30 cellular contexts compared by ENCODE assay signal in genomic region chr10:58180633-58181032, GRCh38.
DNase-seq lines count a peak whose midpoint lies in the region; ATAC-seq, FAIRE-seq and TF ChIP-seq lines count a peak whose summit lies in the region.
"Had no signal": no experiment of that assay in that cellular context is flagged by ENCODE, and none has a peak within 500 bp of the region (broad histone marks: within the 10 kb centered on the region; RNA-seq: fewer than 3 reads in every experiment).

No MANE protein-coding gene starts in this region.

- 79 to 88% methylated on average over 6 of the region's 6 CpGs for WGBS in GM23248 (ENCODE audit: low coverage in 1 of 2, low lambda C conversion rate in 2 of 2, missing lambda C conversion rate in 2 of 2), 2 experiments
- WGBS in spleen, 5 donors, result 61 to 82% (median 71%) methylated on average over 6 of the region's 6 CpGs

- H3K4me1 ChIP-seq in GM23248 (ENCODE audit: insufficient read depth) (no peaks in the 10 kb centered on the region), RWPE2 (ENCODE audit: insufficient read depth, poor library complexity, severe bottlenecking) (peaks cover 8% of the 10 kb centered on the region), keratinocyte (ENCODE audit: control insufficient read depth, extremely low read depth, insufficient read depth, low read length) (peaks cover 26% of the 10 kb centered on the region), spleen (no peaks in the 10 kb centered on the region)

- dilution Hi-C loops in keratinocyte (cut with MboI; ENCODE audit: extremely low pct_ligation_motif_present, low sequenced_read_pairs), result no loop called here

- H3K9me1 ChIP-seq in keratinocyte (ENCODE audit: control insufficient read depth, extremely low read depth, insufficient read depth, low read length), result no peaks in the 10 kb centered on the region

- H3K9ac ChIP-seq in GM23248 (no peak overlapping the region), keratinocyte (ENCODE audit: control insufficient read depth, extremely low read depth, insufficient read depth, low read length) (no peak overlapping the region)

- H3K4me2 ChIP-seq in GM23248 (ENCODE audit: unreplicated experiment) (no peak overlapping the region), keratinocyte (ENCODE audit: control insufficient read depth, extremely low read depth, insufficient read depth, low read depth, low read length) (peak overlapping the region; percentile 35)
- H3K4me2 ChIP-seq: hepatocyte had no signal

- H2AFZ ChIP-seq in GM23248 (no peak overlapping the region), keratinocyte (ENCODE audit: control insufficient read depth, low read length) (peak overlapping the region; percentile 19)
- H2AFZ ChIP-seq: hepatocyte had no signal

- peak; percentile 16 for DNase-seq in GM23248
- no peak for DNase-seq in RWPE2 (ENCODE audit: low spot score)
- DNase-seq in bronchial epithelial cell (ENCODE audit: low read depth), result peak; percentile 69
- DNase-seq in keratinocyte (ENCODE audit: low read depth, low spot score), result no peak
- DNase-seq in activated naive CD4-positive, alpha-beta T cell (lab: John Stamatoyannopoulos, UW), result no peak
- DNase-seq in spleen, result no peak
- DNase-seq in RKO (ENCODE audit: low spot score), result no peak
- DNase-seq: ACHN; activated CD4-positive, alpha-beta T cell treated with anti-CD3 and anti-CD28 coated beads for 36 hours; activated CD8-positive, alpha-beta memory T cell treated with anti-CD3 and anti-CD28 coated beads, Interleukin-2, amount 50 U/mL, for 48 hours; activated CD8-positive, alpha-beta T cell treated with anti-CD3 and anti-CD28 coated beads for 36 hours; anterior cingulate cortex; caudate nucleus; dermis blood vessel endothelial cell; left cardiac atrium; NCI-H1092 treated with DMSO at 0.1 percent for 48 hours; NCI-H187 treated with DMSO at 0.1 percent for 48 hours; NCI-H2171 treated with DMSO at 0.1 percent for 48 hours; NCI-H524 treated with DMSO at 0.1 percent for 48 hours; occipital lobe; SHP77; stimulated activated naive CD4-positive, alpha-beta T cell had no signal

- ATAC-seq in RWPE2 (ENCODE audit: low read depth), result peak; percentile 72
- no peak for ATAC-seq in GM21529 (IDR thresholded peaks at IDR 0.05; ENCODE audit: unreplicated experiment)
- ATAC-seq: activated CD4-positive, alpha-beta T cell treated with anti-CD3 and anti-CD28 coated beads for 36 hours; activated CD8-positive, alpha-beta T cell treated with anti-CD3 and anti-CD28 coated beads for 36 hours; activated naive CD4-positive, alpha-beta T cell treated with anti-CD3 and anti-CD28 coated beads, Interleukin-2, amount 50 U/mL, for 72 hours; gastroesophageal sphincter; left cardiac atrium; natural killer cell treated with Interleukin-12 subunit alpha and Interleukin-12 subunit beta and Interleukin-15 and Interleukin-18, amount 100 ng/mL, for 72 hours had no signal

- H3K36me3 ChIP-seq in GM23248 (ENCODE audit: low read depth) (no peaks in the 10 kb centered on the region), RWPE2 (ENCODE audit: low read depth) (no peaks in the 10 kb centered on the region), bronchial epithelial cell (ENCODE audit: control insufficient read depth, insufficient read depth, low read length) (no peaks in the 10 kb centered on the region), keratinocyte (ENCODE audit: control insufficient read depth in 2 of 2, extremely low read depth in 1 of 2, insufficient read depth in 2 of 2, low read length in 2 of 2) (no peaks in the 10 kb centered on the region), spleen (no peaks in the 10 kb centered on the region)
- H3K36me3 ChIP-seq: gastroesophageal sphincter had no signal

- FAIRE-seq in bronchial epithelial cell (lab: Jason Lieb, UNC) (no peak), keratinocyte (lab: Jason Lieb, UNC) (peak; percentile 81)
- FAIRE-seq: GM12892 had no signal

- H3K27me3 ChIP-seq in GM23248 (replicated peaks; ENCODE audit: insufficient read depth) (no peaks in the 10 kb centered on the region), RWPE2 (ENCODE audit: insufficient read depth, poor library complexity, severe bottlenecking) (no peaks in the 10 kb centered on the region), bronchial epithelial cell (ENCODE audit: control insufficient read depth, insufficient read depth, low read length) (no peaks in the 10 kb centered on the region), keratinocyte (ENCODE audit: control insufficient read depth, extremely low read depth, insufficient read depth, low read length) (no peaks in the 10 kb centered on the region), spleen (replicated peaks in 1 of 7) (no peaks in the 10 kb centered on the region)
- H3K27me3 ChIP-seq: gastroesophageal sphincter, hepatocyte had no signal

- H3K4me3 ChIP-seq in GM23248, result no peak overlapping the region
- no peak overlapping the region for H3K4me3 ChIP-seq in RWPE2 (ENCODE audit: severe bottlenecking)
- H3K4me3 ChIP-seq in bronchial epithelial cell (ENCODE audit: low read depth, low read length), result no peak overlapping the region
- no peak overlapping the region for H3K4me3 ChIP-seq in keratinocyte (ENCODE audit: control insufficient read depth in 2 of 3, extremely low read depth in 1 of 3, insufficient read depth in 2 of 3, low read depth in 1 of 3, low read length in 3 of 3)
- no peak overlapping the region for H3K4me3 ChIP-seq in spleen
- H3K4me3 ChIP-seq: gastroesophageal sphincter, hepatocyte, lung had no signal

- TF ChIP-seq CTCF in RWPE2 (IDR thresholded peaks at IDR 0.05; ENCODE audit: poor library complexity, severe bottlenecking) (no peak), bronchial epithelial cell (IDR thresholded peaks at IDR 0.05; ENCODE audit: insufficient read depth, low read length, severe bottlenecking) (no peak), keratinocyte (optimal IDR thresholded peaks at IDR 0.05 in 1 of 3, IDR thresholded peaks at IDR 0.05 in 1 of 3, conservative IDR thresholded peaks at IDR 0.05 in 1 of 3; ENCODE audit: extremely low read depth in 1 of 3, insufficient read depth in 2 of 3, low read length in 3 of 3) (no peak), spleen (IDR thresholded peaks at IDR 0.05 in 8 of 11, conservative IDR thresholded peaks at IDR 0.05 in 3 of 11) (no peak)

- H3K9me3 ChIP-seq in GM23248 (ENCODE audit: low read depth) (no peaks in the 10 kb centered on the region), RWPE2 (ENCODE audit: severe bottlenecking) (no peaks in the 10 kb centered on the region), keratinocyte (ENCODE audit: control insufficient read depth, low read depth, low read length) (no peaks in the 10 kb centered on the region), spleen (no peaks in the 10 kb centered on the region)
- H3K9me3 ChIP-seq: gastroesophageal sphincter had no signal

- in situ Hi-C loops in GM23248 (cut with MboI), result loop anchor here (25.0 kb wide), 1 partner anchor 757 kb away; no protein-coding TSS in a partner anchor

- intact Hi-C loops in spleen (cut with DNase I; ENCODE audit: low total_unique reads), result no loop called here

- no peak for TF ChIP-seq POLR2A in spleen (IDR thresholded peaks at IDR 0.05)

- H3K27ac ChIP-seq in GM23248 (no peak overlapping the region), RWPE2 (ENCODE audit: poor library complexity, severe bottlenecking) (no peak overlapping the region), keratinocyte (ENCODE audit: control insufficient read depth, insufficient read depth, low read length) (no peak overlapping the region), spleen (no peak overlapping the region)
- H3K27ac ChIP-seq: gastroesophageal sphincter, hepatocyte, VCaP had no signal

- H3F3A ChIP-seq in GM23248 (ENCODE audit: insufficient read depth), result no peaks in the 10 kb centered on the region

- no peaks in the 10 kb centered on the region for H4K20me1 ChIP-seq in GM23248 (ENCODE audit: insufficient read depth)
- no peaks in the 10 kb centered on the region for H4K20me1 ChIP-seq in keratinocyte (ENCODE audit: control insufficient read depth, extremely low read depth, insufficient read depth, low read length)

- no peaks in the 10 kb centered on the region for H3K9me2 ChIP-seq in GM23248 (ENCODE audit: insufficient read depth)

- H3K79me2 ChIP-seq in GM23248 (ENCODE audit: insufficient read depth) (no peaks in the 10 kb centered on the region), keratinocyte (ENCODE audit: control insufficient read depth, insufficient read depth, low read length) (no peaks in the 10 kb centered on the region)
- H3K79me2 ChIP-seq: hepatocyte had no signal

Comparison
In these comparisons a context has a peak if more than half of its experiments do, and no peak if none do; other contexts are left out.
1. DNase-seq: peak in GM23248 (single experiment) and bronchial epithelial cell (single experiment); none in RWPE2 (single experiment), keratinocyte (single experiment), activated naive CD4-positive, alpha-beta T cell (0 of 4), spleen (single experiment) and RKO (single experiment).